Comparison of ENCODE assay signal across 13 cellular contexts in genomic region chr22:45254789-45255261, GRCh38. TPM values are rescaled to one million over a fixed set of nuclear protein-coding genes. Genes with fewer than 3 reads are reported as not detected.
DNase-seq lines count a peak whose midpoint lies in the region; ATAC-seq and TF ChIP-seq lines count a peak whose summit lies in the region.
"Had no signal": no experiment of that assay in that cellular context is flagged by ENCODE, and none has a peak within 500 bp of the region (broad histone marks: within the 10 kb centered on the region; RNA-seq: fewer than 3 reads in every experiment).

No MANE protein-coding gene starts in this region.

- TF ChIP-seq POLR2A in testis (IDR thresholded peaks at IDR 0.05), result no peak

- H3K4me1 Mint-ChIP-seq in central memory CD8-positive, alpha-beta T cell, result peaks cover 10% of the 10 kb centered on the region
- peaks cover 4% of the 10 kb centered on the region for H3K4me1 Mint-ChIP-seq in Caco-2 (ENCODE audit: low read depth, unreplicated experiment)

- H3K9me3 ChIP-seq in Caco-2 (no peaks in the 10 kb centered on the region), testis (no peaks in the 10 kb centered on the region)

- H3K9me3 Mint-ChIP-seq in central memory CD8-positive, alpha-beta T cell, result no peaks in the 10 kb centered on the region
- no peaks in the 10 kb centered on the region for H3K9me3 Mint-ChIP-seq in Caco-2 (ENCODE audit: unreplicated experiment)

- H3K27ac Mint-ChIP-seq in central memory CD8-positive, alpha-beta T cell (ENCODE audit: low read depth), result peak overlapping the region; percentile 54
- no peak overlapping the region for H3K27ac Mint-ChIP-seq in Caco-2 (ENCODE audit: unreplicated experiment)

- H3K4me3 ChIP-seq in GM12865 (ENCODE audit: low read depth, low read length) (peak overlapping the region; percentile 22), Caco-2 (ENCODE audit: low read depth, low read length) (no peak overlapping the region), testis (no peak overlapping the region)

- CTCF ChIA-PET in Caco-2 (lab: Charles Lee), result no interaction called here

- H3K4me1 ChIP-seq in Caco-2, result no peaks in the 10 kb centered on the region
- H3K4me1 ChIP-seq in testis, result no peaks in the 10 kb centered on the region

- no peaks in the 10 kb centered on the region for H3K27me3 ChIP-seq in Caco-2 (replicated peaks; ENCODE audit: control insufficient read depth, insufficient read depth, low read length)
- no peaks in the 10 kb centered on the region for H3K27me3 ChIP-seq in testis

- POLR2A ChIA-PET in Caco-2 (lab: Charles Lee), result no interaction called here

- ATAC-seq in central memory CD8-positive, alpha-beta T cell (replicated peaks; ENCODE audit: extremely low read depth, poor library complexity, severe bottlenecking), result peak; percentile 93
- ATAC-seq in HG02763 (IDR thresholded peaks at IDR 0.05; ENCODE audit: unreplicated experiment), result no peak
- ATAC-seq: left cardiac atrium had no signal

- BruUV-seq in Caco-2 (replicated peaks; lab: Mats Ljungman, UMichigan), result no TSS peak

- no peaks in the 10 kb centered on the region for H3K36me3 ChIP-seq in Caco-2 (ENCODE audit: control insufficient read depth, insufficient read depth, low read length)
- no peaks in the 10 kb centered on the region for H3K36me3 ChIP-seq in testis (ENCODE audit: low read depth, missing control alignments)

- 86 to 96% methylated on average over 5 to 6 of the region's 6 CpGs for WGBS in testis, 2 donors

- TF ChIP-seq CTCF in GM12865 (IDR thresholded peaks at IDR 0.05; ENCODE audit: insufficient read depth, low read depth, low read length, missing control alignments) (no peak), Caco-2 (IDR thresholded peaks at IDR 0.05; ENCODE audit: insufficient read depth in 1 of 2, low read depth in 1 of 2, low read length in 1 of 2, severe bottlenecking in 1 of 2, unreplicated experiment in 1 of 2) (no peak), testis (IDR thresholded peaks at IDR 0.05) (no peak)

- DNase-seq in GM12865 (ENCODE audit: low read depth), result peak; percentile 79
- DNase-seq in GM19240 (ENCODE audit: insufficient read length, low spot score), result peak; percentile 43
- peak; percentile 52 for DNase-seq in M059J (ENCODE audit: low read depth)
- no peak for DNase-seq in central memory CD8-positive, alpha-beta T cell (ENCODE audit: low spot score in 2 of 2)
- DNase-seq in Caco-2, result no peak
- no peak for DNase-seq in testis
- DNase-seq: cerebellar nuclear complex, foreskin fibroblast, left cardiac atrium, occipital lobe had no signal

- no peaks in the 10 kb centered on the region for H3K27me3 Mint-ChIP-seq in central memory CD8-positive, alpha-beta T cell
- no peaks in the 10 kb centered on the region for H3K27me3 Mint-ChIP-seq in Caco-2 (ENCODE audit: insufficient read depth, unreplicated experiment)

- no peak overlapping the region for H3K27ac ChIP-seq in testis

- peaks cover 3% of the 10 kb centered on the region for H3K36me3 Mint-ChIP-seq in central memory CD8-positive, alpha-beta T cell (ENCODE audit: insufficient read depth)
- H3K36me3 Mint-ChIP-seq in Caco-2 (ENCODE audit: insufficient read depth, unreplicated experiment), result no peaks in the 10 kb centered on the region

- H3K4me3 Mint-ChIP-seq in central memory CD8-positive, alpha-beta T cell, result no peak overlapping the region
- no peak overlapping the region for H3K4me3 Mint-ChIP-seq in Caco-2 (ENCODE audit: unreplicated experiment)

- intact Hi-C loops in Caco-2 (cut with micrococcal nuclease; ENCODE audit: unreplicated experiment), result no loop called here
- intact Hi-C loops in testis (cut with DNase I; ENCODE audit: low total_unique reads), result no loop called here

RNA-seq across cellular contexts. Expression of gene KIAA0930, which starts 14.1 kb away (rescaled TPM):
- total RNA-seq in M059J (2014; rRNA removed; shearing (Covaris generic)), result 19.1 and 27.5 TPM in 2 replicates
- total RNA-seq in Caco-2 (2022) (34.7 and 38.8 TPM in 2 replicates), testis (10 to 100 TPM; 62.4 to 62.9 TPM)
- 77.5 TPM for polyA plus RNA-seq in testis (ENCODE audit: insufficient read depth, low read depth, low replicate concordance)

RNA-seq across cellular contexts. Expression of gene UPK3A, which starts 29.9 kb away (rescaled TPM):
- not detected in 2 replicates for total RNA-seq in M059J (2014; rRNA removed; shearing (Covaris generic))
- total RNA-seq in Caco-2 (2022) (1.9 and 2.0 TPM in 2 replicates), testis (not detected)
- not detected for polyA plus RNA-seq in testis (ENCODE audit: insufficient read depth, low read depth, low replicate concordance)
- total RNA-seq: activated CD8-positive, alpha-beta memory T cell treated with anti-CD3 and anti-CD28 coated beads for 36 hours; occipital lobe; SK-MEL-5 had no signal

RNA-seq across cellular contexts. Expression of gene FAM118A, which starts 54.9 kb away (rescaled TPM):
- total RNA-seq in M059J (2014; rRNA removed; shearing (Covaris generic)), result 4.1 and 9.8 TPM in 2 replicates
- 120 and 131 TPM in 2 replicates for total RNA-seq in Caco-2 (2022)
- 100 to 1,000 TPM in 1 of 2 donors, 10 to 100 TPM in 1; 80.2 to 104 TPM for total RNA-seq in testis
- 70.8 TPM for polyA plus RNA-seq in testis (ENCODE audit: insufficient read depth, low read depth, low replicate concordance)

Comparison
In these comparisons a context has a peak if more than half of its experiments do, and no peak if none do; other contexts are left out.
1. DNase-seq: peak in GM12865 (single experiment), GM19240 (single experiment) and M059J (single experiment); none in central memory CD8-positive, alpha-beta T cell (0 of 2), Caco-2 (0 of 2) and testis (single experiment).